ENCODE assay signal across 9 cellular contexts in the genomic region with DNA sequence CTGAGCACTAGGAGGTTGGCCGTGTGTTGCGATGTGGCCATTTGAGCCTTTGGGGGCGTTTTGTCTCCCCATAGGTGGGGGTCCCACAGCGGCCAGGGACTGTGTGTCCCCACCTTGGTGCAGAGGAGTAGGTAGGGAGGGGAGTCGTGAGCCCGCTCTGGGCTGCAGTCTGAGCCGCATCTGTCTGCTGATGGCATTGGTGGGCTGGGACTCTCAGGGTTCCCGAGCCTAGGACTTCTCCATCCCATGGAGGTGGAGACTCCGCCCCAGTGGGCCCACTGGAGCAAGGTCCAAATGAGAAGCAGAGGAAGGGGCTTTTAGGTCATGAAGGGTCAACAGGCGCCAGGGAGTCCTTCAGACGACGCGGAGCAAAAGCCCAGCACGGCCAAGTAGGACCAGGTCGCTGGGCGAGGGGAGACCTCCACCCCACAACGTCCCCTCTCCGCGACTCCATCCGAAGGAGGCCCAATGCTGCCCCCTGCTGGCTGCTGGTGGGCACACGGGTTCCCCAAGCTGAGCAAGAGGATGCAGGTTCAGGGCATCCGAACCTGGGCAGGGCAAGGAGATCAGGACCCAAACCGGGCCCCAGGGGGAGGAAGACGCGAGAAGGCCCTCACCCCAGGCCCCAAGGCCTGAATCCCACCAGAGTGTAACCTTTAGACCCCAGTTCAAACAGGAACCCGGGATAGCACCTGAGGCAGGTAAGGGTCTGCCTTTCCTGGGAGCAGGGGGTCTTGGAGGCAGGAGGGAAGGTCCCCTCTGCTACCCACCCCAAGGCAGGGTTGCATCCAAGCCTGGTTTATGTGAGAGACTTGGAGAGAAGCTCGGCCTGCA. TPM values are rescaled to one million over a fixed set of nuclear protein-coding genes. Genes with fewer than 3 reads are reported as not detected.
A peak's percentile ranks its signal among the peaks of the same experiment; 100 is the strongest.
DNase-seq lines count a peak whose midpoint lies in the region; ATAC-seq and TF ChIP-seq lines count a peak whose summit lies in the region.
"Had no signal": no experiment of that assay in that cellular context is flagged by ENCODE, and none has a peak within 500 bp of the region (broad histone marks: within the 10 kb centered on the region; RNA-seq: fewer than 3 reads in every experiment).

No MANE protein-coding gene starts in this region.

- peak in 6 of 8 donors; percentile 11 to 65 (median 52) for ATAC-seq in heart right ventricle

- H3K9me3 Mint-ChIP-seq in Calu3 (ENCODE audit: low read depth, unreplicated experiment) = peaks cover 7% of the 10 kb centered on the region

- intact Hi-C loops in Calu3 (cut with micrococcal nuclease; ENCODE audit: unreplicated experiment) = no loop called here
- intact Hi-C loops in heart right ventricle (cut with DNase I) = loop anchor here in 8 of 10 donors (1.0 to 5.0 kb wide), 5 partner anchors 369 to 374 kb away; a partner anchor contains a TSS

- H3K27ac Mint-ChIP-seq in Calu3 (ENCODE audit: unreplicated experiment) = no peak overlapping the region

- H3K36me3 ChIP-seq in heart right ventricle = no peaks in the 10 kb centered on the region
- H3K36me3 ChIP-seq: HAP-1 had no signal

- CTCF ChIA-PET in Calu3 (lab: Charles Lee) = interaction anchor here (0.6 kb wide), 1 partner anchor 19 kb away, joined by 3 read pairs; no protein-coding TSS in a partner anchor

- H3K36me3 Mint-ChIP-seq in Calu3 (ENCODE audit: insufficient read depth, unreplicated experiment) = no peaks in the 10 kb centered on the region

- DNase-seq in Calu3 = peak; percentile 42
- DNase-seq in NCI-H1105 treated with DMSO at 0.1 percent for 48 hours (lab: John Stamatoyannopoulos, UW) = peak; percentile 4
- peak; percentile 83 to 84 for DNase-seq in activated T-cell treated with anti-CD3 and anti-CD28 coated beads, Interleukin-2, amount 50 U/mL, for 48 hours
- DNase-seq in heart right ventricle = peak; percentile 22 to 67
- DNase-seq in stimulated activated CD4-positive, alpha-beta T cell treated with anti-CD3 and anti-CD28 coated beads, Interleukin-1b, Interleukin-23, amount 100 ng/mL, for 48 hours = peak; percentile 67
- DNase-seq in GDM1 (lab: John Stamatoyannopoulos, UW) = no peak
- DNase-seq in NCI-H345 (lab: John Stamatoyannopoulos, UW) = no peak
- DNase-seq in NOMO-1 treated with dmso at 0.1 percent for 144 hours (lab: John Stamatoyannopoulos, UW; ENCODE audit: unreplicated experiment) = no peak

- H3K27me3 ChIP-seq in heart right ventricle = peaks cover 0 to 62% (median 59%) of the 10 kb centered on the region in 7 donors

- TF ChIP-seq CTCF in Calu3 (IDR thresholded peaks at IDR 0.05; ENCODE audit: unreplicated experiment) (peak; percentile 48), heart right ventricle (IDR thresholded peaks at IDR 0.05) (peak; percentile 60 to 83 (median 75))

- no peaks in the 10 kb centered on the region for H3K4me1 Mint-ChIP-seq in Calu3 (ENCODE audit: low read depth, unreplicated experiment)

- peaks cover 0 to 6% (median 0%) of the 10 kb centered on the region in 9 donors for H3K4me1 ChIP-seq in heart right ventricle

- WGBS in heart right ventricle, 2 donors = 27 to 28% methylated on average over 27 of the region's 27 CpGs

- no peak overlapping the region for H3K27ac ChIP-seq in heart right ventricle

- no TSS peak for BruUV-seq in Calu3 (replicated peaks; lab: Mats Ljungman, UMichigan)

- peaks cover 0 to 21% (median 11%) of the 10 kb centered on the region in 11 donors for H3K9me3 ChIP-seq in heart right ventricle
- H3K9me3 ChIP-seq: HAP-1 had no signal

- H3K27me3 Mint-ChIP-seq in Calu3 (ENCODE audit: unreplicated experiment) = peaks cover 50% of the 10 kb centered on the region

- H3K4me3 Mint-ChIP-seq in Calu3 (ENCODE audit: low read depth, unreplicated experiment) = no peak overlapping the region

- H3K4me3 ChIP-seq in heart right ventricle = no peak overlapping the region
- H3K4me3 ChIP-seq: HAP-1 had no signal

RNA-seq across cellular contexts. Expression of a gene that starts 14.9 kb away (rescaled TPM):
- total RNA-seq in Calu3 (2022) (1.2 and 1.3 TPM in 2 replicates), heart right ventricle (under 1 TPM; 0.32 to 0.74 (median 0.42) TPM)
- under 1 TPM; 0.03 to 0.73 TPM for polyA plus RNA-seq in heart right ventricle

Comparison
In these comparisons a context has a peak if more than half of its experiments do, and no peak if none do; other contexts are left out.
1. DNase-seq: peak in Calu3 (single experiment), NCI-H1105 treated with DMSO at 0.1 percent for 48 hours (single experiment), activated T-cell treated with anti-CD3 and anti-CD28 coated beads, Interleukin-2, amount 50 U/mL, for 48 hours (2 of 2), heart right ventricle (2 of 2) and stimulated activated CD4-positive, alpha-beta T cell treated with anti-CD3 and anti-CD28 coated beads, Interleukin-1b, Interleukin-23, amount 100 ng/mL, for 48 hours (single experiment); none in GDM1 (single experiment), NCI-H345 (single experiment) and NOMO-1 treated with dmso at 0.1 percent for 144 hours (single experiment).